In the genomic region with DNA sequence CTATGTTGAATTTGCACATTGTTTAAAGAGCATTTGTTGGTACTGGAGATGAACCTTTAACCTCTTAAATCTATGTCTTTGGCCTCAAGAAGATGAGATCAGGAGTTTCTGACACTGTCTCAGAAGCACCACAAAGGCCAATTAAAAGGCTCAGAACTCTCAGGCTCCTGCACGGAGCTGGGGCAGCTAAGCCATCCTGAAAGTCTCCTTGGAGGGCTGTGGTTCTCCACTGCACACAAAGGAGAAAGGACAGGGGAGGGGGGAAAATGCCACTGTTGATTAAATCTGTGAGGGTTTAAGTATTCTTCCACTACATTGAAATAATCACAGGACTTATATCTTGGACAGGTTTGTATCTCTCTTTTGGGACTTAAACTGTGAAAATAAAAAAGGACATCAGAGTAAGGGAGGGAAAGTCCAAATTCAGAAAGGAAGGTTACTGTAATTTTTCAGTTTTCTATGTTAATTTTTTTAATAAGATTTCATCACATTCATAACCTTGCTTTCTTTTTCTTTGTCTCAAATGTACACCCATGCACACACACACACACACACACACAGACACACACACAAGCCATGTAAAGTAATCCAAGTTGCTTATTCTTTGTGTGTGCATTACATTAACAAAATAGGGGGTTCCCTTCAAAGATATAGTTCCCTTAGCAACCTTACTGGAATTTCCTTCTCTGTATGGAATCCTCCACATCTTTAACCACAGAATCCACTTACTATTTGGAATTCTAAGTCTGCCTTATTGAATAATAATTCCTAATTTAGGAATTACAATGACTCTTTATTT, we compare ENCODE assay signal across 16 cellular contexts.
"Had no signal": no experiment of that assay in that cellular context is flagged by ENCODE, and none has a peak within 500 bp of the region (broad histone marks: within the 10 kb centered on the region; RNA-seq: fewer than 3 reads in every experiment).

No MANE protein-coding gene starts in this region.

- DNase-seq: activated CD4-positive, alpha-beta T cell treated with anti-CD3 and anti-CD28 coated beads for 48 hours; activated CD8-positive, alpha-beta memory T cell treated with anti-CD3 and anti-CD28 coated beads, Interleukin-2, amount 50 U/mL, for 48 hours; activated CD8-positive, alpha-beta T cell treated with anti-CD3 and anti-CD28 coated beads, Interleukin-2, amount 10 ng/mL, durations not matched to agents 7 days and 5 days; caudate nucleus; cortex of kidney; effector memory CD4-positive, alpha-beta T cell; hypothalamus; immature natural killer cell; naive B cell; occipital lobe; stimulated activated CD4-positive, alpha-beta T cell treated with anti-CD3 and anti-CD28 coated beads, Interleukin-4, amount 100 ng/mL, for 1 hour; stimulated activated CD8-positive, alpha-beta memory T cell treated with anti-CD3 and anti-CD28 coated beads, Interleukin-4, amount 100 ng/mL, for 48 hours; T-helper 17 cell had no signal

- H3K27ac ChIP-seq: thoracic aorta had no signal

- ATAC-seq: activated CD8-positive, alpha-beta T cell treated with anti-CD3 and anti-CD28 coated beads, Interleukin-2, amount 10 ng/mL, durations not matched to agents 7 days and 5 days; T-helper 17 cell; WTC11 had no signal

- H3K4me3 ChIP-seq: lung, thoracic aorta had no signal
